10 cellular contexts compared by ENCODE assay signal in genomic region chr10:35420827-35421552, GRCh38.
A peak's percentile ranks its signal among the peaks of the same experiment; 100 is the strongest.
DNase-seq lines count a peak whose midpoint lies in the region; ATAC-seq and TF ChIP-seq lines count a peak whose summit lies in the region.
"Had no signal": no experiment of that assay in that cellular context is flagged by ENCODE, and none has a peak within 500 bp of the region (broad histone marks: within the 10 kb centered on the region; RNA-seq: fewer than 3 reads in every experiment).

No MANE protein-coding gene starts in this region.

- no peaks in the 10 kb centered on the region for H3K27me3 Mint-ChIP-seq in CD4-positive, CD25-positive, alpha-beta regulatory T cell
- H3K27me3 Mint-ChIP-seq in activated CD8-positive, alpha-beta T cell treated with anti-CD3 and anti-CD28 coated beads for 36 hours: no peaks in the 10 kb centered on the region
- H3K27me3 Mint-ChIP-seq in activated T-cell treated with anti-CD3 and anti-CD28 coated beads, Interleukin-2, amount 50 U/mL, for 4 hours (ENCODE audit: low read depth): no peaks in the 10 kb centered on the region

- no peak overlapping the region for H3K27ac ChIP-seq in CD4-positive, CD25-positive, alpha-beta regulatory T cell (ENCODE audit: insufficient read depth, low read length, poor library complexity, severe bottlenecking)
- peak overlapping the region in 9 of 10 donors; percentile 44 to 79 (median 55) for H3K27ac ChIP-seq in heart right ventricle
- peak overlapping the region; percentile 81 for H3K27ac ChIP-seq in psoas muscle

- POLR2A ChIA-PET in activated CD8-positive, alpha-beta T cell treated with anti-CD3 and anti-CD28 coated beads for 36 hours (lab: Charles Lee): interaction anchor here (1.3 kb wide), 1 partner anchor 11 kb away, joined by 3 read pairs; no protein-coding TSS in a partner anchor
- POLR2A ChIA-PET in HEK293T (lab: Yijun Ruan, JAX): no interaction called here

- no peak for DNase-seq in CD4-positive, CD25-positive, alpha-beta regulatory T cell
- DNase-seq in adipocyte (ENCODE audit: low read depth): no peak
- DNase-seq in heart right ventricle: no peak
- DNase-seq in psoas muscle: no peak
- no peak for DNase-seq in mesenteric fat pad (ENCODE audit: low spot score)
- DNase-seq in activated CD8-positive, alpha-beta T cell treated with anti-CD3 and anti-CD28 coated beads for 36 hours: no peak
- no peak for DNase-seq in HEK293T (ENCODE audit: extremely low spot score)
- DNase-seq in activated T-cell treated with anti-CD3 and anti-CD28 coated beads, Interleukin-2, amount 50 U/mL, for 4 hours: no peak
- DNase-seq: activated T-cell treated with anti-CD3 and anti-CD28 coated beads, Interleukin-2, amount 50 U/mL, for 1 hour; stimulated activated CD4-positive, alpha-beta T cell treated with anti-CD3 and anti-CD28 coated beads, Interleukin-2, amount 100 ng/mL, for 24 hours had no signal

- 74 to 76% methylated on average over 11 of the region's 11 CpGs for WGBS in heart right ventricle, 2 donors
- 58 to 78% (median 63%) methylated on average over 11 of the region's 11 CpGs for WGBS in psoas muscle, 3 donors

- H3K9ac ChIP-seq in adipocyte (ENCODE audit: low read length): peak overlapping the region; percentile 79

- intact Hi-C loops in heart right ventricle (cut with DNase I): no loop called here
- intact Hi-C loops in psoas muscle (cut with DNase I): no loop called here
- intact Hi-C loops in activated CD8-positive, alpha-beta T cell treated with anti-CD3 and anti-CD28 coated beads for 36 hours (cut with micrococcal nuclease): no loop called here

- peaks cover 8% of the 10 kb centered on the region for H3K36me3 Mint-ChIP-seq in CD4-positive, CD25-positive, alpha-beta regulatory T cell
- peaks cover 1% of the 10 kb centered on the region for H3K36me3 Mint-ChIP-seq in activated CD8-positive, alpha-beta T cell treated with anti-CD3 and anti-CD28 coated beads for 36 hours (ENCODE audit: low read depth)
- peaks cover 4% of the 10 kb centered on the region for H3K36me3 Mint-ChIP-seq in activated T-cell treated with anti-CD3 and anti-CD28 coated beads, Interleukin-2, amount 50 U/mL, for 4 hours (ENCODE audit: insufficient read depth)

- ATAC-seq in CD4-positive, CD25-positive, alpha-beta regulatory T cell (ENCODE audit: low read depth in 2 of 2): no peak
- peak in 6 of 8 donors; percentile 25 to 50 (median 38) for ATAC-seq in heart right ventricle
- ATAC-seq in psoas muscle: peak; percentile 34 to 56 (median 36)
- ATAC-seq in activated CD8-positive, alpha-beta T cell treated with anti-CD3 and anti-CD28 coated beads for 36 hours: no peak
- ATAC-seq in activated T-cell treated with anti-CD3 and anti-CD28 coated beads, Interleukin-2, amount 50 U/mL, for 4 hours: no peak

- no peaks in the 10 kb centered on the region for H3K9me3 ChIP-seq in CD4-positive, CD25-positive, alpha-beta regulatory T cell (ENCODE audit: control insufficient read depth in 2 of 2, low read length in 2 of 2)
- H3K9me3 ChIP-seq in adipocyte (ENCODE audit: control insufficient read depth, low read length): no peaks in the 10 kb centered on the region
- no peaks in the 10 kb centered on the region for H3K9me3 ChIP-seq in heart right ventricle
- no peaks in the 10 kb centered on the region for H3K9me3 ChIP-seq in psoas muscle

- TF ChIP-seq CTCF in heart right ventricle (IDR thresholded peaks at IDR 0.05) (no peak), psoas muscle (IDR thresholded peaks at IDR 0.05) (no peak)
- no peak for TF ChIP-seq CTCF in activated CD8-positive, alpha-beta T cell treated with anti-CD3 and anti-CD28 coated beads for 36 hours (IDR thresholded peaks at IDR 0.05)

- H3K4me3 ChIP-seq in CD4-positive, CD25-positive, alpha-beta regulatory T cell (ENCODE audit: low read depth, low read length): no peak overlapping the region
- H3K4me3 ChIP-seq in adipocyte (ENCODE audit: low read length): peak overlapping the region; percentile 23
- H3K4me3 ChIP-seq in heart right ventricle: no peak overlapping the region
- H3K4me3 ChIP-seq in psoas muscle: peak overlapping the region; percentile 13

- CTCF ChIA-PET in activated CD8-positive, alpha-beta T cell treated with anti-CD3 and anti-CD28 coated beads for 36 hours (lab: Charles Lee): interaction anchor here (0.6 to 1.3 kb wide), 2 partner anchors 11 to 142 kb away, joined by 3 read pairs; no protein-coding TSS in a partner anchor
- CTCF ChIA-PET in HEK293T (lab: Yijun Ruan, JAX): interaction anchor here (0.6 kb wide), 1 partner anchor 151 kb away, joined by 3 read pairs; no protein-coding TSS in a partner anchor

- H3K36me3 ChIP-seq in CD4-positive, CD25-positive, alpha-beta regulatory T cell (ENCODE audit: control insufficient read depth, insufficient read depth, low read length): peaks cover 3% of the 10 kb centered on the region
- H3K36me3 ChIP-seq in adipocyte (ENCODE audit: control insufficient read depth, insufficient read depth, low read length, severe bottlenecking): no peaks in the 10 kb centered on the region
- H3K36me3 ChIP-seq in heart right ventricle: peaks cover 0 to 4% (median 0%) of the 10 kb centered on the region in 9 donors
- H3K36me3 ChIP-seq in psoas muscle (ENCODE audit: insufficient read depth in 1 of 2, low read depth in 1 of 2): no peaks in the 10 kb centered on the region

- peak overlapping the region in 2 of 3 donors; percentile 11 to 77 for H3K27ac Mint-ChIP-seq in CD4-positive, CD25-positive, alpha-beta regulatory T cell
- no peak overlapping the region for H3K27ac Mint-ChIP-seq in activated CD8-positive, alpha-beta T cell treated with anti-CD3 and anti-CD28 coated beads for 36 hours

- peaks cover 24 to 79% (median 40%) of the 10 kb centered on the region in 4 donors for H3K4me1 Mint-ChIP-seq in CD4-positive, CD25-positive, alpha-beta regulatory T cell
- peaks cover 62% of the 10 kb centered on the region for H3K4me1 Mint-ChIP-seq in activated CD8-positive, alpha-beta T cell treated with anti-CD3 and anti-CD28 coated beads for 36 hours (ENCODE audit: low read depth)
- H3K4me1 Mint-ChIP-seq in activated T-cell treated with anti-CD3 and anti-CD28 coated beads, Interleukin-2, amount 50 U/mL, for 4 hours (ENCODE audit: low read depth): peaks cover 61% of the 10 kb centered on the region

- H3K27me3 ChIP-seq in CD4-positive, CD25-positive, alpha-beta regulatory T cell (ENCODE audit: control insufficient read depth, insufficient read depth, low read length): no peaks in the 10 kb centered on the region
- H3K27me3 ChIP-seq in adipocyte (replicated peaks; ENCODE audit: control insufficient read depth, insufficient read depth, low read length) (no peaks in the 10 kb centered on the region), heart right ventricle (no peaks in the 10 kb centered on the region), psoas muscle (ENCODE audit: insufficient read depth in 3 of 3, low read length in 2 of 3) (no peaks in the 10 kb centered on the region)

- no peak overlapping the region for H3K4me3 Mint-ChIP-seq in CD4-positive, CD25-positive, alpha-beta regulatory T cell
- no peak overlapping the region for H3K4me3 Mint-ChIP-seq in activated CD8-positive, alpha-beta T cell treated with anti-CD3 and anti-CD28 coated beads for 36 hours
- no peak overlapping the region for H3K4me3 Mint-ChIP-seq in activated T-cell treated with anti-CD3 and anti-CD28 coated beads, Interleukin-2, amount 50 U/mL, for 4 hours

- no peaks in the 10 kb centered on the region for H3K9me3 Mint-ChIP-seq in CD4-positive, CD25-positive, alpha-beta regulatory T cell
- H3K9me3 Mint-ChIP-seq in activated CD8-positive, alpha-beta T cell treated with anti-CD3 and anti-CD28 coated beads for 36 hours: no peaks in the 10 kb centered on the region
- H3K9me3 Mint-ChIP-seq in activated T-cell treated with anti-CD3 and anti-CD28 coated beads, Interleukin-2, amount 50 U/mL, for 4 hours: no peaks in the 10 kb centered on the region

- H3K4me1 ChIP-seq in CD4-positive, CD25-positive, alpha-beta regulatory T cell (ENCODE audit: control insufficient read depth, insufficient read depth, low read length, poor library complexity, severe bottlenecking): no peaks in the 10 kb centered on the region
- H3K4me1 ChIP-seq in adipocyte (ENCODE audit: control insufficient read depth, insufficient read depth, low read length) (peaks cover 66% of the 10 kb centered on the region), heart right ventricle (peaks cover 33 to 99% (median 85%) of the 10 kb centered on the region in 9 donors), psoas muscle (peaks cover 76% of the 10 kb centered on the region)

TF ChIP-seq in HEK293T, 16 proteins besides CTCF, POLR2A, EP300 and RAD21:
- TF ChIP-seq ZNF384 (IDR thresholded peaks at IDR 0.05) (no peak), NFRKB (IDR thresholded peaks at IDR 0.05) (no peak), ELF4 (IDR thresholded peaks at IDR 0.05) (no peak)

Comparison
In these comparisons a context has a peak if more than half of its experiments do, and no peak if none do; other contexts are left out.
1. ATAC-seq: peak in heart right ventricle (6 of 8) and psoas muscle (4 of 4); none in CD4-positive, CD25-positive, alpha-beta regulatory T cell (0 of 2), activated CD8-positive, alpha-beta T cell treated with anti-CD3 and anti-CD28 coated beads for 36 hours (single experiment) and activated T-cell treated with anti-CD3 and anti-CD28 coated beads, Interleukin-2, amount 50 U/mL, for 4 hours (0 of 2).
2. H3K4me3 ChIP-seq: peak in adipocyte (single experiment) and psoas muscle (single experiment); none in CD4-positive, CD25-positive, alpha-beta regulatory T cell (single experiment) and heart right ventricle (0 of 10).